Comparison of ENCODE assay signal across 16 cellular contexts in genomic region chr5:109558364-109558763, GRCh38.
"Had no signal": no experiment of that assay in that cellular context is flagged by ENCODE, and none has a peak within 500 bp of the region (broad histone marks: within the 10 kb centered on the region; RNA-seq: fewer than 3 reads in every experiment).

No MANE protein-coding gene starts in this region.

- H3K4me3 Mint-ChIP-seq: activated naive CD8-positive, alpha-beta T cell treated with anti-CD3 and anti-CD28 coated beads for 36 hours; brain; memory B cell; T-helper 2 cell treated with Interferon-gamma antibody and Interleukin-4, amounts not matched to agents 5 μg/mL and 100 μg/mL, for 36 hours had no signal

- H3K27me3 ChIP-seq: dorsolateral prefrontal cortex, left lung, ovary, transverse colon had no signal

- H3K27me3 Mint-ChIP-seq: activated naive CD8-positive, alpha-beta T cell treated with anti-CD3 and anti-CD28 coated beads for 36 hours; brain had no signal

- H3K36me3 ChIP-seq: left lung, ovary, transverse colon had no signal

- H3K27ac Mint-ChIP-seq: brain; memory B cell; T-helper 2 cell treated with Interferon-gamma antibody and Interleukin-4, amounts not matched to agents 5 μg/mL and 100 μg/mL, for 36 hours had no signal

- H3K36me3 Mint-ChIP-seq: brain, memory B cell had no signal

- H3K4me1 ChIP-seq: left lung, transverse colon had no signal

- H3K9me3 Mint-ChIP-seq: memory B cell; T-helper 2 cell treated with Interferon-gamma antibody and Interleukin-4, amounts not matched to agents 5 μg/mL and 100 μg/mL, for 36 hours had no signal

- ATAC-seq: esophagus mucosa, left lung had no signal

- H3K4me3 ChIP-seq: dorsolateral prefrontal cortex, left lung, ovary, transverse colon had no signal

- H3K9me3 ChIP-seq: transverse colon had no signal

- DNase-seq: activated CD4-positive, alpha-beta T cell treated with anti-CD3 and anti-CD28 coated beads, Interleukin-2, amount 50 U/mL, for 1 hour; activated effector memory CD4-positive, alpha-beta T cell treated with anti-CD3 and anti-CD28 coated beads, Interleukin-2, amount 50 U/mL, for 16 hours; activated naive CD8-positive, alpha-beta T cell treated with anti-CD3 and anti-CD28 coated beads for 36 hours; activated T-cell treated with anti-CD3 and anti-CD28 coated beads, Interleukin-2, amount 50 U/mL, for 1 hour; cerebellar nuclear complex; dorsolateral prefrontal cortex; glutamatergic neuron; left lung; ovary; stimulated activated CD4-positive, alpha-beta T cell treated with anti-CD3 and anti-CD28 coated beads, Interleukin-15, amount 100 ng/mL, for 24 hours; stimulated activated CD4-positive, alpha-beta T cell treated with anti-CD3 and anti-CD28 coated beads, Interleukin-4, amount 100 ng/mL, for 24 hours; transverse colon had no signal

- H3K27ac ChIP-seq: dorsolateral prefrontal cortex, left lung, ovary, transverse colon had no signal
